ENCODE assay signal across 1 cellular context in the genomic region with DNA sequence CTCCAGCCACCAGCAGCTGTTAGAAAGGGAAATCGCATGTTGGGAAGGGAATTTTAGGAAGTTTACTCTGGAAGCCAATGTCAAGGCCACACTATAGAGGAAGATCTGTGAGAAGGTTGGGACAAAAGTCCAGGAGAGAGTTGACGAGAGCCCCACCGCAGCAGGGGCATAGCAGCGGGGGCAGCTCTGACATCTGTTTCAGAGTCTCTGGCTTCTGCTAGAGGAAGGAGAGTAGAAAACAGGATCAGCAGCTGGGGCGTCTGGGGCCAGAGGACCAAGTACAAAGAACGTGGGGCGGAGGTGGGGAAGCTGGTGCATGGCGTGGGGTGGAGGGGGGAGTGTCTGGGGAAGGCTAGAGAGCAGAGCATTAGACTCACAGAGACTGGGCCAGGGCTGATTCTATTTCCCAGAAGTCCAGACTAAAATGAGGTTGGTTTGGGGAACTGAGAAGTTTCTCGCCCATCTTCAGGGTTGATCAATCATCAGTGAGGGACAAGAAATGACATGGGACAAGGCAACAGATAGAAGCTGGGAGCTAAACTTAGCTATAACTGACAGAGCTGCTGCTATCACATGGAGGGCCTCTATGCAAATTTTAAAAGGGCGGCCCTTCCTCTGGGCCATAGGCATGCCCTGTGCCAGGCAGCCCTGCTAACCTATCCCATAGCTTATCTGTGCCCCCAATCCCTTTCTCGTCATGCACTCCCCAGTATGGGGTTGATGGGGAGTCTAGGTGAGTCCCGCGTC.
TF ChIP-seq lines count a peak whose summit lies in the region.

No MANE protein-coding gene starts in this region.

TF ChIP-seq in HepG2, 621 proteins besides CTCF, POLR2A, EP300 and RAD21 (continued from another document and continues in another):
- TF ChIP-seq, protein P1, sequence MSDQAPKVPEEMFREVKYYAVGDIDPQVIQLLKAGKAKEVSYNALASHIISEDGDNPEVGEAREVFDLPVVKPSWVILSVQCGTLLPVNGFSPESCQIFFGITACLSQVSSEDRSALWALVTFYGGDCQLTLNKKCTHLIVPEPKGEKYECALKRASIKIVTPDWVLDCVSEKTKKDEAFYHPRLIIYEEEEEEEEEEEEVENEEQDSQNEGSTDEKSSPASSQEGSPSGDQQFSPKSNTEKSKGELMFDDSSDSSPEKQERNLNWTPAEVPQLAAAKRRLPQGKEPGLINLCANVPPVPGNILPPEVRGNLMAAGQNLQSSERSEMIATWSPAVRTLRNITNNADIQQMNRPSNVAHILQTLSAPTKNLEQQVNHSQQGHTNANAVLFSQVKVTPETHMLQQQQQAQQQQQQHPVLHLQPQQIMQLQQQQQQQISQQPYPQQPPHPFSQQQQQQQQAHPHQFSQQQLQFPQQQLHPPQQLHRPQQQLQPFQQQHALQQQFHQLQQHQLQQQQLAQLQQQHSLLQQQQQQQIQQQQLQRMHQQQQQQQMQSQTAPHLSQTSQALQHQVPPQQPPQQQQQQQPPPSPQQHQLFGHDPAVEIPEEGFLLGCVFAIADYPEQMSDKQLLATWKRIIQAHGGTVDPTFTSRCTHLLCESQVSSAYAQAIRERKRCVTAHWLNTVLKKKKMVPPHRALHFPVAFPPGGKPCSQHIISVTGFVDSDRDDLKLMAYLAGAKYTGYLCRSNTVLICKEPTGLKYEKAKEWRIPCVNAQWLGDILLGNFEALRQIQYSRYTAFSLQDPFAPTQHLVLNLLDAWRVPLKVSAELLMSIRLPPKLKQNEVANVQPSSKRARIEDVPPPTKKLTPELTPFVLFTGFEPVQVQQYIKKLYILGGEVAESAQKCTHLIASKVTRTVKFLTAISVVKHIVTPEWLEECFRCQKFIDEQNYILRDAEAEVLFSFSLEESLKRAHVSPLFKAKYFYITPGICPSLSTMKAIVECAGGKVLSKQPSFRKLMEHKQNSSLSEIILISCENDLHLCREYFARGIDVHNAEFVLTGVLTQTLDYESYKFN (CRISPR knock-in tag; conservative IDR thresholded peaks at IDR 0.05) = peak; percentile 92
- TF ChIP-seq SMAD1 (CRISPR knock-in tag; IDR thresholded peaks at IDR 0.05; ENCODE audit: borderline replicate concordance, low read depth) = no peak
- TF ChIP-seq, protein P2, sequence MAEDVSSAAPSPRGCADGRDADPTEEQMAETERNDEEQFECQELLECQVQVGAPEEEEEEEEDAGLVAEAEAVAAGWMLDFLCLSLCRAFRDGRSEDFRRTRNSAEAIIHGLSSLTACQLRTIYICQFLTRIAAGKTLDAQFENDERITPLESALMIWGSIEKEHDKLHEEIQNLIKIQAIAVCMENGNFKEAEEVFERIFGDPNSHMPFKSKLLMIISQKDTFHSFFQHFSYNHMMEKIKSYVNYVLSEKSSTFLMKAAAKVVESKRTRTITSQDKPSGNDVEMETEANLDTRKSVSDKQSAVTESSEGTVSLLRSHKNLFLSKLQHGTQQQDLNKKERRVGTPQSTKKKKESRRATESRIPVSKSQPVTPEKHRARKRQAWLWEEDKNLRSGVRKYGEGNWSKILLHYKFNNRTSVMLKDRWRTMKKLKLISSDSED (CRISPR knock-in tag; IDR thresholded peaks at IDR 0.05) = no peak
- TF ChIP-seq SP1 (IDR thresholded peaks at IDR 0.05) = no peak
- no peak for TF ChIP-seq SP1 (CRISPR knock-in tag; IDR thresholded peaks at IDR 0.05)
- TF ChIP-seq, protein P3, sequence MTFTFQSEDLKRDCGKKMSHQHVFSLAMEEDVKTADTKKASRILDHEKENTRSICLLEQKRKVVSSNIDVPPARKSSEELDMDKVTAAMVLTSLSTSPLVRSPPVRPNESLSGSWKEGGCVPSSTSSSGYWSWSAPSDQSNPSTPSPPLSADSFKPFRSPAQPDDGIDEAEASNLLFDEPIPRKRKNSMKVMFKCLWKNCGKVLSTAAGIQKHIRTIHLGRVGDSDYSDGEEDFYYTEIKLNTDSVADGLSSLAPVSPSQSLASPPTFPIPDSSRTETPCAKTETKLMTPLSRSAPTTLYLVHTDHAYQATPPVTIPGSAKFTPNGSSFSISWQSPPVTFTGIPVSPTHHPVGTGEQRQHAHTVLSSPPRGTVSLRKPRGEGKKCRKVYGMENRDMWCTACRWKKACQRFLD (CRISPR knock-in tag; IDR thresholded peaks at IDR 0.05; ENCODE audit: borderline replicate concordance) = no peak
- TF ChIP-seq ZNF616 (CRISPR knock-in tag; IDR thresholded peaks at IDR 0.05; ENCODE audit: low read depth) = no peak
- TF ChIP-seq MED1 (CRISPR knock-in tag; IDR thresholded peaks at IDR 0.05) = peak; percentile 88
- peak; percentile 38; the same call in 1 of the 2 replicates for TF ChIP-seq POLR2G (IDR thresholded peaks at IDR 0.05; ENCODE audit: low read depth, low read length)
- no peak; the same call in 1 of the 2 replicates for TF ChIP-seq SPEN (CRISPR knock-in tag; IDR thresholded peaks at IDR 0.05; ENCODE audit: low read depth)
- TF ChIP-seq, protein P4, sequence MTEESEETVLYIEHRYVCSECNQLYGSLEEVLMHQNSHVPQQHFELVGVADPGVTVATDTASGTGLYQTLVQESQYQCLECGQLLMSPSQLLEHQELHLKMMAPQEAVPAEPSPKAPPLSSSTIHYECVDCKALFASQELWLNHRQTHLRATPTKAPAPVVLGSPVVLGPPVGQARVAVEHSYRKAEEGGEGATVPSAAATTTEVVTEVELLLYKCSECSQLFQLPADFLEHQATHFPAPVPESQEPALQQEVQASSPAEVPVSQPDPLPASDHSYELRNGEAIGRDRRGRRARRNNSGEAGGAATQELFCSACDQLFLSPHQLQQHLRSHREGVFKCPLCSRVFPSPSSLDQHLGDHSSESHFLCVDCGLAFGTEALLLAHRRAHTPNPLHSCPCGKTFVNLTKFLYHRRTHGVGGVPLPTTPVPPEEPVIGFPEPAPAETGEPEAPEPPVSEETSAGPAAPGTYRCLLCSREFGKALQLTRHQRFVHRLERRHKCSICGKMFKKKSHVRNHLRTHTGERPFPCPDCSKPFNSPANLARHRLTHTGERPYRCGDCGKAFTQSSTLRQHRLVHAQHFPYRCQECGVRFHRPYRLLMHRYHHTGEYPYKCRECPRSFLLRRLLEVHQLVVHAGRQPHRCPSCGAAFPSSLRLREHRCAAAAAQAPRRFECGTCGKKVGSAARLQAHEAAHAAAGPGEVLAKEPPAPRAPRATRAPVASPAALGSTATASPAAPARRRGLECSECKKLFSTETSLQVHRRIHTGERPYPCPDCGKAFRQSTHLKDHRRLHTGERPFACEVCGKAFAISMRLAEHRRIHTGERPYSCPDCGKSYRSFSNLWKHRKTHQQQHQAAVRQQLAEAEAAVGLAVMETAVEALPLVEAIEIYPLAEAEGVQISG (CRISPR knock-in tag; IDR thresholded peaks at IDR 0.05) = peak; percentile 56; the same call in 1 of the 2 replicates
- peak; percentile 74 for TF ChIP-seq TEAD3 (CRISPR knock-in tag; optimal IDR thresholded peaks at IDR 0.05; ENCODE audit: borderline replicate concordance)
- TF ChIP-seq, protein P5, sequence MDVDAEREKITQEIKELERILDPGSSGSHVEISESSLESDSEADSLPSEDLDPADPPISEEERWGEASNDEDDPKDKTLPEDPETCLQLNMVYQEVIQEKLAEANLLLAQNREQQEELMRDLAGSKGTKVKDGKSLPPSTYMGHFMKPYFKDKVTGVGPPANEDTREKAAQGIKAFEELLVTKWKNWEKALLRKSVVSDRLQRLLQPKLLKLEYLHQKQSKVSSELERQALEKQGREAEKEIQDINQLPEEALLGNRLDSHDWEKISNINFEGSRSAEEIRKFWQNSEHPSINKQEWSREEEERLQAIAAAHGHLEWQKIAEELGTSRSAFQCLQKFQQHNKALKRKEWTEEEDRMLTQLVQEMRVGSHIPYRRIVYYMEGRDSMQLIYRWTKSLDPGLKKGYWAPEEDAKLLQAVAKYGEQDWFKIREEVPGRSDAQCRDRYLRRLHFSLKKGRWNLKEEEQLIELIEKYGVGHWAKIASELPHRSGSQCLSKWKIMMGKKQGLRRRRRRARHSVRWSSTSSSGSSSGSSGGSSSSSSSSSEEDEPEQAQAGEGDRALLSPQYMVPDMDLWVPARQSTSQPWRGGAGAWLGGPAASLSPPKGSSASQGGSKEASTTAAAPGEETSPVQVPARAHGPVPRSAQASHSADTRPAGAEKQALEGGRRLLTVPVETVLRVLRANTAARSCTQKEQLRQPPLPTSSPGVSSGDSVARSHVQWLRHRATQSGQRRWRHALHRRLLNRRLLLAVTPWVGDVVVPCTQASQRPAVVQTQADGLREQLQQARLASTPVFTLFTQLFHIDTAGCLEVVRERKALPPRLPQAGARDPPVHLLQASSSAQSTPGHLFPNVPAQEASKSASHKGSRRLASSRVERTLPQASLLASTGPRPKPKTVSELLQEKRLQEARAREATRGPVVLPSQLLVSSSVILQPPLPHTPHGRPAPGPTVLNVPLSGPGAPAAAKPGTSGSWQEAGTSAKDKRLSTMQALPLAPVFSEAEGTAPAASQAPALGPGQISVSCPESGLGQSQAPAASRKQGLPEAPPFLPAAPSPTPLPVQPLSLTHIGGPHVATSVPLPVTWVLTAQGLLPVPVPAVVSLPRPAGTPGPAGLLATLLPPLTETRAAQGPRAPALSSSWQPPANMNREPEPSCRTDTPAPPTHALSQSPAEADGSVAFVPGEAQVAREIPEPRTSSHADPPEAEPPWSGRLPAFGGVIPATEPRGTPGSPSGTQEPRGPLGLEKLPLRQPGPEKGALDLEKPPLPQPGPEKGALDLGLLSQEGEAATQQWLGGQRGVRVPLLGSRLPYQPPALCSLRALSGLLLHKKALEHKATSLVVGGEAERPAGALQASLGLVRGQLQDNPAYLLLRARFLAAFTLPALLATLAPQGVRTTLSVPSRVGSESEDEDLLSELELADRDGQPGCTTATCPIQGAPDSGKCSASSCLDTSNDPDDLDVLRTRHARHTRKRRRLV (CRISPR knock-in tag; IDR thresholded peaks at IDR 0.05) = peak; percentile 90; the same call in 1 of the 2 replicates
- TF ChIP-seq ZNF547 (CRISPR knock-in tag; IDR thresholded peaks at IDR 0.05) = no peak
- TF ChIP-seq, protein P6, sequence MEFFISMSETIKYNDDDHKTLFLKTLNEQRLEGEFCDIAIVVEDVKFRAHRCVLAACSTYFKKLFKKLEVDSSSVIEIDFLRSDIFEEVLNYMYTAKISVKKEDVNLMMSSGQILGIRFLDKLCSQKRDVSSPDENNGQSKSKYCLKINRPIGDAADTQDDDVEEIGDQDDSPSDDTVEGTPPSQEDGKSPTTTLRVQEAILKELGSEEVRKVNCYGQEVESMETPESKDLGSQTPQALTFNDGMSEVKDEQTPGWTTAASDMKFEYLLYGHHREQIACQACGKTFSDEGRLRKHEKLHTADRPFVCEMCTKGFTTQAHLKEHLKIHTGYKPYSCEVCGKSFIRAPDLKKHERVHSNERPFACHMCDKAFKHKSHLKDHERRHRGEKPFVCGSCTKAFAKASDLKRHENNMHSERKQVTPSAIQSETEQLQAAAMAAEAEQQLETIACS (CRISPR knock-in tag; IDR thresholded peaks at IDR 0.05) = no peak
- TF ChIP-seq, protein P7, sequence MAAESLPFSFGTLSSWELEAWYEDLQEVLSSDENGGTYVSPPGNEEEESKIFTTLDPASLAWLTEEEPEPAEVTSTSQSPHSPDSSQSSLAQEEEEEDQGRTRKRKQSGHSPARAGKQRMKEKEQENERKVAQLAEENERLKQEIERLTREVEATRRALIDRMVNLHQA (CRISPR knock-in tag; IDR thresholded peaks at IDR 0.05) = no peak
- TF ChIP-seq SOX5 (CRISPR knock-in tag; IDR thresholded peaks at IDR 0.05; ENCODE audit: borderline replicate concordance) = peak; percentile 31; the same call in 1 of the 2 replicates
- peak; percentile 80; the same call in 1 of the 2 replicates for TF ChIP-seq KAT7 (CRISPR knock-in tag; IDR thresholded peaks at IDR 0.05; ENCODE audit: borderline replicate concordance)
- no peak for TF ChIP-seq NFKBIZ (CRISPR knock-in tag; IDR thresholded peaks at IDR 0.05)
- peak; percentile 64 for TF ChIP-seq SKI (IDR thresholded peaks at IDR 0.05; ENCODE audit: partially characterized antibody)
- TF ChIP-seq, protein P8, sequence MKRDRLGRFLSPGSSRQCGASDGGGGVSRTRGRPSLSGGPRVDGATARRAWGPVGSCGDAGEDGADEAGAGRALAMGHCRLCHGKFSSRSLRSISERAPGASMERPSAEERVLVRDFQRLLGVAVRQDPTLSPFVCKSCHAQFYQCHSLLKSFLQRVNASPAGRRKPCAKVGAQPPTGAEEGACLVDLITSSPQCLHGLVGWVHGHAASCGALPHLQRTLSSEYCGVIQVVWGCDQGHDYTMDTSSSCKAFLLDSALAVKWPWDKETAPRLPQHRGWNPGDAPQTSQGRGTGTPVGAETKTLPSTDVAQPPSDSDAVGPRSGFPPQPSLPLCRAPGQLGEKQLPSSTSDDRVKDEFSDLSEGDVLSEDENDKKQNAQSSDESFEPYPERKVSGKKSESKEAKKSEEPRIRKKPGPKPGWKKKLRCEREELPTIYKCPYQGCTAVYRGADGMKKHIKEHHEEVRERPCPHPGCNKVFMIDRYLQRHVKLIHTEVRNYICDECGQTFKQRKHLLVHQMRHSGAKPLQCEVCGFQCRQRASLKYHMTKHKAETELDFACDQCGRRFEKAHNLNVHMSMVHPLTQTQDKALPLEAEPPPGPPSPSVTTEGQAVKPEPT (CRISPR knock-in tag; IDR thresholded peaks at IDR 0.05; ENCODE audit: low read depth) = no peak
- no peak for TF ChIP-seq XBP1 (CRISPR knock-in tag; IDR thresholded peaks at IDR 0.05)
- TF ChIP-seq, protein P9, sequence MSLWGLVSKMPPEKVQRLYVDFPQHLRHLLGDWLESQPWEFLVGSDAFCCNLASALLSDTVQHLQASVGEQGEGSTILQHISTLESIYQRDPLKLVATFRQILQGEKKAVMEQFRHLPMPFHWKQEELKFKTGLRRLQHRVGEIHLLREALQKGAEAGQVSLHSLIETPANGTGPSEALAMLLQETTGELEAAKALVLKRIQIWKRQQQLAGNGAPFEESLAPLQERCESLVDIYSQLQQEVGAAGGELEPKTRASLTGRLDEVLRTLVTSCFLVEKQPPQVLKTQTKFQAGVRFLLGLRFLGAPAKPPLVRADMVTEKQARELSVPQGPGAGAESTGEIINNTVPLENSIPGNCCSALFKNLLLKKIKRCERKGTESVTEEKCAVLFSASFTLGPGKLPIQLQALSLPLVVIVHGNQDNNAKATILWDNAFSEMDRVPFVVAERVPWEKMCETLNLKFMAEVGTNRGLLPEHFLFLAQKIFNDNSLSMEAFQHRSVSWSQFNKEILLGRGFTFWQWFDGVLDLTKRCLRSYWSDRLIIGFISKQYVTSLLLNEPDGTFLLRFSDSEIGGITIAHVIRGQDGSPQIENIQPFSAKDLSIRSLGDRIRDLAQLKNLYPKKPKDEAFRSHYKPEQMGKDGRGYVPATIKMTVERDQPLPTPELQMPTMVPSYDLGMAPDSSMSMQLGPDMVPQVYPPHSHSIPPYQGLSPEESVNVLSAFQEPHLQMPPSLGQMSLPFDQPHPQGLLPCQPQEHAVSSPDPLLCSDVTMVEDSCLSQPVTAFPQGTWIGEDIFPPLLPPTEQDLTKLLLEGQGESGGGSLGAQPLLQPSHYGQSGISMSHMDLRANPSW (CRISPR knock-in tag; IDR thresholded peaks at IDR 0.05; ENCODE audit: borderline replicate concordance) = no peak
- peak; percentile 30; the same call in 1 of the 2 replicates for TF ChIP-seq ZNF292 (CRISPR knock-in tag; IDR thresholded peaks at IDR 0.05; ENCODE audit: borderline replicate concordance, low read depth)
- TF ChIP-seq, protein P10, sequence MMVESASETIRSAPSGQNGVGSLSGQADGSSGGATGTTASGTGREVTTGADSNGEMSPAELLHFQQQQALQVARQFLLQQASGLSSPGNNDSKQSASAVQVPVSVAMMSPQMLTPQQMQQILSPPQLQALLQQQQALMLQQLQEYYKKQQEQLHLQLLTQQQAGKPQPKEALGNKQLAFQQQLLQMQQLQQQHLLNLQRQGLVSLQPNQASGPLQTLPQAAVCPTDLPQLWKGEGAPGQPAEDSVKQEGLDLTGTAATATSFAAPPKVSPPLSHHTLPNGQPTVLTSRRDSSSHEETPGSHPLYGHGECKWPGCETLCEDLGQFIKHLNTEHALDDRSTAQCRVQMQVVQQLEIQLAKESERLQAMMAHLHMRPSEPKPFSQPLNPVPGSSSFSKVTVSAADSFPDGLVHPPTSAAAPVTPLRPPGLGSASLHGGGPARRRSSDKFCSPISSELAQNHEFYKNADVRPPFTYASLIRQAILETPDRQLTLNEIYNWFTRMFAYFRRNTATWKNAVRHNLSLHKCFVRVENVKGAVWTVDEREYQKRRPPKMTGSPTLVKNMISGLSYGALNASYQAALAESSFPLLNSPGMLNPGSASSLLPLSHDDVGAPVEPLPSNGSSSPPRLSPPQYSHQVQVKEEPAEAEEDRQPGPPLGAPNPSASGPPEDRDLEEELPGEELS (CRISPR knock-in tag; IDR thresholded peaks at IDR 0.05) = no peak; the same call in 1 of the 2 replicates
- no peak for TF ChIP-seq ZC3H4 (CRISPR knock-in tag; IDR thresholded peaks at IDR 0.05; ENCODE audit: borderline replicate concordance)
